ENCODE assay signal across 8 cellular contexts in genomic region chr22:22884010-22884887, GRCh38. TPM values are rescaled to one million over a fixed set of nuclear protein-coding genes. Genes with fewer than 3 reads are reported as not detected.
DNase-seq lines count a peak whose midpoint lies in the region; ATAC-seq lines count a peak whose summit lies in the region.

No MANE protein-coding gene starts in this region.

- ATAC-seq in HG03196 (IDR thresholded peaks at IDR 0.05; ENCODE audit: unreplicated experiment) (peak; percentile 42), HG02678 (IDR thresholded peaks at IDR 0.05; ENCODE audit: unreplicated experiment) (no peak)

- H3K27ac ChIP-seq in epithelial cell of prostate (no peak overlapping the region), substantia nigra (ENCODE audit: low read depth, low read length, poor library complexity, severe bottlenecking) (no peak overlapping the region)

- DNase-seq in EL, result peak; percentile 52
- peak; percentile 92 for DNase-seq in NOMO-1 treated with DMSO at 0.1 percent for 48 hours (lab: John Stamatoyannopoulos, UW; ENCODE audit: unreplicated experiment)
- DNase-seq in activated CD8-positive, alpha-beta memory T cell treated with anti-CD3 and anti-CD28 coated beads for 4 hours (ENCODE audit: low read depth in 2 of 2), result peak; percentile 30 to 38
- DNase-seq in epithelial cell of prostate (ENCODE audit: low read depth, low spot score), result peak; percentile 8
- DNase-seq in myocyte (ENCODE audit: low read depth), result peak; percentile 68
- peak in 30 of 49 donors; percentile 5 to 69 (median 26) for DNase-seq in substantia nigra (lab: John Stamatoyannopoulos, UW)

RNA-seq across cellular contexts. Expression of gene IGLL5, which starts 3.4 kb away (rescaled TPM):
- not detected in 2 replicates for total RNA-seq in myocyte
- polyA plus RNA-seq in myocyte (2012), result not detected

Comparison
In these comparisons a context has a peak if more than half of its experiments do, and no peak if none do; other contexts are left out.
1. DNase-seq: peak in every context shown above with its lines; median percentile 92 in NOMO-1 treated with DMSO at 0.1 percent for 48 hours; 68 in myocyte; 52 in EL; 34 in activated CD8-positive, alpha-beta memory T cell treated with anti-CD3 and anti-CD28 coated beads for 4 hours; 26 in substantia nigra; 8 in epithelial cell of prostate.